2 cellular contexts compared by ENCODE assay signal in genomic region chr16:30700491-30700890, GRCh38.
TF ChIP-seq lines count a peak whose summit lies in the region.

No MANE protein-coding gene starts in this region.

TF ChIP-seq in IMR-90, 13 proteins besides CTCF, POLR2A, EP300 and RAD21:
- no peak for TF ChIP-seq CHD1 (IDR thresholded peaks at IDR 0.05; ENCODE audit: low read depth, low read length)
- TF ChIP-seq RFX5 (IDR thresholded peaks at IDR 0.05; ENCODE audit: low read depth, low read length) = no peak
- no peak for TF ChIP-seq USF2 (IDR thresholded peaks at IDR 0.05; ENCODE audit: low read depth, low read length)
- TF ChIP-seq SMC3 (IDR thresholded peaks at IDR 0.05; ENCODE audit: low read depth, low read length) = no peak
- TF ChIP-seq NFE2L2 (IDR thresholded peaks at IDR 0.05; ENCODE audit: low read depth, low read length) = no peak
- no peak for TF ChIP-seq FOS (IDR thresholded peaks at IDR 0.05; ENCODE audit: low read depth, low read length)
- no peak for TF ChIP-seq MXI1 (IDR thresholded peaks at IDR 0.05; ENCODE audit: borderline replicate concordance, low read depth, low read length)
- TF ChIP-seq CEBPB (IDR thresholded peaks at IDR 0.05; ENCODE audit: low read depth, low read length) = no peak
- no peak for TF ChIP-seq MAZ (IDR thresholded peaks at IDR 0.05; ENCODE audit: borderline replicate concordance, low read depth, low read length)
- TF ChIP-seq ELK1 (IDR thresholded peaks at IDR 0.05; ENCODE audit: borderline replicate concordance, low read depth, low read length) = no peak
- no peak for TF ChIP-seq BHLHE40 (IDR thresholded peaks at IDR 0.05; ENCODE audit: low read depth, low read length)
- TF ChIP-seq MAFK (IDR thresholded peaks at IDR 0.05; ENCODE audit: low read depth, low read length) = no peak
- no peak for TF ChIP-seq RCOR1 (IDR thresholded peaks at IDR 0.05; ENCODE audit: insufficient replicate concordance, low read length)

TF ChIP-seq in K562, 482 proteins besides CTCF, POLR2A, EP300 and RAD21:
- TF ChIP-seq ZNF449 (CRISPR knock-in tag; IDR thresholded peaks at IDR 0.05) = no peak
- TF ChIP-seq RBFOX2 (IDR thresholded peaks at IDR 0.05; ENCODE audit: low read depth, low read length) = peak; percentile 58
- TF ChIP-seq ZNF592 (IDR thresholded peaks at IDR 0.05) = 0 out of 2 replicates have a peak, but pooled peaks have one; percentile 41
- peak; percentile 25; the same call in 1 of the 2 replicates for TF ChIP-seq SUPT5H (IDR thresholded peaks at IDR 0.05)
- no peak for TF ChIP-seq WHSC1 (IDR thresholded peaks at IDR 0.05; ENCODE audit: low read length)
- no peak for TF ChIP-seq RCOR1 (IDR thresholded peaks at IDR 0.05; ENCODE audit: borderline replicate concordance in 1 of 2, low read depth in 2 of 2, low read length in 2 of 2)
- 0 out of 2 replicates have a peak, but pooled peaks have one; percentile 6 for TF ChIP-seq BHLHE40 (IDR thresholded peaks at IDR 0.05; ENCODE audit: low read length)
- TF ChIP-seq FOSL1 (tag; conservative IDR thresholded peaks at IDR 0.05) = 0 out of 2 replicates have a peak, but pooled peaks have one; percentile 21
- TF ChIP-seq AFF4 (CRISPR knock-in tag; IDR thresholded peaks at IDR 0.05) = no peak
- peak; percentile 68; the same call in 1 of the 2 replicates for TF ChIP-seq ZBTB7A (IDR thresholded peaks at IDR 0.05; ENCODE audit: borderline replicate concordance, control insufficient read depth, low read depth, low read length)
- TF ChIP-seq POLR2G (IDR thresholded peaks at IDR 0.05; ENCODE audit: low read depth, low read length) = 0 out of 2 replicates have a peak, but pooled peaks have one; percentile 40
- no peak for TF ChIP-seq TBL1XR1 (IDR thresholded peaks at IDR 0.05; ENCODE audit: low read length in 2 of 2)
